ENCODE assay signal across 13 cellular contexts in the genomic region with DNA sequence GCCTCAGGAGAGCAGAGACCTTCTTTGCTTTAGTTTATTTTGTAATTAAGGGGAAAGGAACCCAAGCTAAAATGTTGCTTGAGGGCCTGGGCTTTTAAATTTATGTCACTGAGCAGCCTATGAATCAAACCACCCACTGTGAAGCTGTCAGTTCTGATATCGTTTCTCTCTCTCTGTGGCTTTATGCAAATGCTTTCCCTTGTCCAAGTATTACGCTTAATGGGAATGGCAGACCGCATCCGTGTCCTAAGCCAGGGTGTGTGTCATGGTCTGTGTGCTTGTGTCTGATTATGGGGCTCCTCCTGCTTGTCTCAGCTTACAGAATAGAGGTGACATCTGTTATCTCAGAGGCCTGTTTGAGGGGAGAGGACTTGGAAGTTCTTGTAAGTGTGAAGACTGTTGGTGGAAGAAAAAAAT.
DNase-seq lines count a peak whose midpoint lies in the region; ATAC-seq, FAIRE-seq and TF ChIP-seq lines count a peak whose summit lies in the region.
"Had no signal": no experiment of that assay in that cellular context is flagged by ENCODE, and none has a peak within 500 bp of the region (broad histone marks: within the 10 kb centered on the region; RNA-seq: fewer than 3 reads in every experiment).

No MANE protein-coding gene starts in this region.

- H2AFZ ChIP-seq in mesenchymal stem cell (ENCODE audit: low read depth, low read length) (no peak overlapping the region), OCI-LY7 (ENCODE audit: low read length) (no peak overlapping the region)

- H3K9ac ChIP-seq in BLaER1 treated with 17β-estradiol and CSF1 and Interleukin-3, amounts not matched to agents 10 nM and 100 nM = peak overlapping the region in 1 of 11 experiments; percentile 24; a peak in 1 of 22 replicates
- no peak overlapping the region for H3K9ac ChIP-seq in mesenchymal stem cell (ENCODE audit: low read length)

- POLR2A ChIA-PET in activated CD4-positive, alpha-beta T cell treated with anti-CD3 and anti-CD28 coated beads for 36 hours (lab: Charles Lee) = no interaction called here
- POLR2A ChIA-PET in OCI-LY7 (lab: Charles Lee) = interaction anchor here (0.6 kb wide), 1 partner anchor 48 kb away, joined by 4 read pairs; no protein-coding TSS in a partner anchor

- no peak overlapping the region for H3K4me3 Mint-ChIP-seq in activated CD4-positive, alpha-beta T cell treated with anti-CD3 and anti-CD28 coated beads for 36 hours
- H3K4me3 Mint-ChIP-seq: CD8-positive, alpha-beta memory T cell had no signal

- H2BK12ac ChIP-seq in mesenchymal stem cell (ENCODE audit: low read length in 2 of 2) = no peak overlapping the region

- H3K4me2 ChIP-seq in BLaER1 treated with 17β-estradiol and CSF1 and Interleukin-3, amounts not matched to agents 10 nM and 100 nM = peak overlapping the region in 7 of 11 experiments; percentile 6 to 35 (median 18); a peak in 7 of 22 replicates
- H3K4me2 ChIP-seq in mesenchymal stem cell (ENCODE audit: low read length, poor library complexity, severe bottlenecking) = no peak overlapping the region
- H3K4me2 ChIP-seq in OCI-LY7 (ENCODE audit: low read length) = no peak overlapping the region

- no peak overlapping the region for H3K27ac ChIP-seq in BLaER1 treated with 17β-estradiol and CSF1 and Interleukin-3, amounts not matched to agents 10 nM and 100 nM
- peak overlapping the region; percentile 18 for H3K27ac ChIP-seq in lower lobe of right lung
- H3K27ac ChIP-seq in mesenchymal stem cell (ENCODE audit: low read length, poor library complexity, severe bottlenecking) = no peak overlapping the region
- no peak overlapping the region for H3K27ac ChIP-seq in OCI-LY7 (ENCODE audit: low read depth, low read length, poor library complexity, severe bottlenecking)

- no peak for FAIRE-seq in GM12891 (lab: Jason Lieb, UNC)

- H3K9me3 ChIP-seq in BLaER1 treated with 17β-estradiol and CSF1 and Interleukin-3, amounts not matched to agents 10 nM and 100 nM (replicated peaks in 1 of 11) = no peaks in the 10 kb centered on the region
- no peaks in the 10 kb centered on the region for H3K9me3 ChIP-seq in lower lobe of right lung
- H3K9me3 ChIP-seq in mesenchymal stem cell (ENCODE audit: control insufficient read depth, low read length) = no peaks in the 10 kb centered on the region
- no peaks in the 10 kb centered on the region for H3K9me3 ChIP-seq in OCI-LY7 (ENCODE audit: low read length)

- no peak overlapping the region for H4K91ac ChIP-seq in mesenchymal stem cell (ENCODE audit: low read length)

- no peak overlapping the region for H3K4me3 ChIP-seq in BLaER1 treated with 17β-estradiol and CSF1 and Interleukin-3, amounts not matched to agents 10 nM and 100 nM
- H3K4me3 ChIP-seq in astrocyte of the cerebellum (ENCODE audit: low read depth, low read length) (no peak overlapping the region), lower lobe of right lung (no peak overlapping the region), mesenchymal stem cell (ENCODE audit: insufficient read depth in 1 of 2, low read depth in 1 of 2, low read length in 2 of 2) (no peak overlapping the region), OCI-LY7 (ENCODE audit: low read depth, low read length, poor library complexity, severe bottlenecking) (no peak overlapping the region)

- H3K4me1 Mint-ChIP-seq in activated CD4-positive, alpha-beta T cell treated with anti-CD3 and anti-CD28 coated beads for 36 hours = no peaks in the 10 kb centered on the region
- H3K4me1 Mint-ChIP-seq: CD8-positive, alpha-beta memory T cell; naive B cell had no signal

- H3K79me1 ChIP-seq in mesenchymal stem cell (replicated peaks; ENCODE audit: low read length, poor library complexity, severe bottlenecking) = no peaks in the 10 kb centered on the region

- TF ChIP-seq CTCF in astrocyte of the cerebellum (IDR thresholded peaks at IDR 0.05; ENCODE audit: low read depth, low read length, missing control alignments) = no peak
- no peak for TF ChIP-seq CTCF in lower lobe of right lung (IDR thresholded peaks at IDR 0.05)
- no peak for TF ChIP-seq CTCF in OCI-LY7 (conservative IDR thresholded peaks at IDR 0.05; ENCODE audit: low read length)

- H2BK5ac ChIP-seq in mesenchymal stem cell (ENCODE audit: low read depth, low read length, poor library complexity, severe bottlenecking) = no peak overlapping the region

- BruUV-seq in OCI-LY7 (replicated peaks; lab: Mats Ljungman, UMichigan) = no TSS peak

- CTCF ChIA-PET in activated CD4-positive, alpha-beta T cell treated with anti-CD3 and anti-CD28 coated beads for 36 hours (lab: Charles Lee) = interaction anchor here (0.8 kb wide), 1 partner anchor 23 kb away, joined by 3 read pairs; no protein-coding TSS in a partner anchor
- CTCF ChIA-PET in OCI-LY7 (lab: Charles Lee; ENCODE audit: unreplicated experiment) = interaction anchor here (0.6 kb wide), 1 partner anchor 46 kb away, joined by 3 read pairs; no protein-coding TSS in a partner anchor

- in situ Hi-C loops in astrocyte of the cerebellum (cut with HindIII; ENCODE audit: low sequenced_read_pairs) = no loop called here

- H3K27me3 ChIP-seq in BLaER1 treated with 17β-estradiol and CSF1 and Interleukin-3, amounts not matched to agents 10 nM and 100 nM = no peaks in the 10 kb centered on the region
- H3K27me3 ChIP-seq in lower lobe of right lung (ENCODE audit: low read depth) (no peaks in the 10 kb centered on the region), mesenchymal stem cell (ENCODE audit: control insufficient read depth in 1 of 2, insufficient read depth in 1 of 2, low read length in 2 of 2) (peaks cover 0 to 48% of the 10 kb centered on the region in 2 experiments)

- intact Hi-C loops in lower lobe of right lung (cut with DNase I) (no loop called here), OCI-LY7 (cut with micrococcal nuclease; ENCODE audit: unreplicated experiment) (no loop called here)
- intact Hi-C loops in activated CD4-positive, alpha-beta T cell treated with anti-CD3 and anti-CD28 coated beads for 36 hours (cut with DNase I, micrococcal nuclease) = no loop called here

- no peak overlapping the region for H2AK5ac ChIP-seq in mesenchymal stem cell (ENCODE audit: low read length, severe bottlenecking)

- H3K9me3 Mint-ChIP-seq in activated CD4-positive, alpha-beta T cell treated with anti-CD3 and anti-CD28 coated beads for 36 hours (ENCODE audit: low read depth) = no peaks in the 10 kb centered on the region
- H3K9me3 Mint-ChIP-seq: CD8-positive, alpha-beta memory T cell had no signal

- H3K18ac ChIP-seq in mesenchymal stem cell (ENCODE audit: low read depth in 1 of 2, low read length in 2 of 2) = no peak overlapping the region

- H3K23ac ChIP-seq in mesenchymal stem cell (ENCODE audit: low read length in 2 of 2) = no peak overlapping the region

- WGBS in mesenchymal stem cell = 68% methylated on average over 4 of the region's 4 CpGs

- no peak overlapping the region for H3K14ac ChIP-seq in mesenchymal stem cell (ENCODE audit: low read length in 2 of 2)

- H4K20me1 ChIP-seq in BLaER1 treated with 17β-estradiol and CSF1 and Interleukin-3, amounts not matched to agents 10 nM and 100 nM = peaks cover 0 to 11% (median 0%) of the 10 kb centered on the region in 11 experiments; a peak in 1 of 22 replicates
- H4K20me1 ChIP-seq in OCI-LY7 (ENCODE audit: insufficient read depth, low read length) = no peaks in the 10 kb centered on the region

- no peak for ATAC-seq in lower lobe of right lung
- ATAC-seq in activated CD4-positive, alpha-beta T cell treated with anti-CD3 and anti-CD28 coated beads for 36 hours = no peak

- peaks cover 7 to 29% (median 24%) of the 10 kb centered on the region in 10 experiments; a peak in 16 of 20 replicates for H3K4me1 ChIP-seq in BLaER1 treated with 17β-estradiol and CSF1 and Interleukin-3, amounts not matched to agents 10 nM and 100 nM
- H3K4me1 ChIP-seq in lower lobe of right lung = peaks cover 8% of the 10 kb centered on the region
- H3K4me1 ChIP-seq in mesenchymal stem cell (ENCODE audit: control insufficient read depth, insufficient read depth, low read depth, low read length) = no peaks in the 10 kb centered on the region
- H3K4me1 ChIP-seq in OCI-LY7 (ENCODE audit: insufficient read depth, low read length, poor library complexity, severe bottlenecking) = no peaks in the 10 kb centered on the region

- no peak overlapping the region for H3K4ac ChIP-seq in mesenchymal stem cell (ENCODE audit: low read depth in 1 of 2, low read length in 2 of 2)

- no peaks in the 10 kb centered on the region for H3K79me2 ChIP-seq in OCI-LY7 (ENCODE audit: insufficient read depth, low read depth, low read length)

- H3K9me2 ChIP-seq in OCI-LY7 (ENCODE audit: insufficient read depth, low read length) = no peaks in the 10 kb centered on the region

- peak; percentile 38 for DNase-seq in NCI-H146 treated with DMSO at 0.1 percent for 48 hours (lab: John Stamatoyannopoulos, UW; ENCODE audit: unreplicated experiment)
- peak; percentile 74 for DNase-seq in astrocyte of the cerebellum (ENCODE audit: low read depth)
- no peak for DNase-seq in lower lobe of right lung
- DNase-seq in mesenchymal stem cell = no peak
- no peak for DNase-seq in GM12891 (ENCODE audit: insufficient read length, low spot score)
- DNase-seq in activated CD4-positive, alpha-beta T cell treated with anti-CD3 and anti-CD28 coated beads for 36 hours = no peak
- no peak for DNase-seq in OCI-LY7 (ENCODE audit: low spot score)
- DNase-seq: activated naive CD4-positive, alpha-beta T cell treated with Interleukin-2 at 50 U/mL for 16 hours; CD8-positive, alpha-beta memory T cell; naive B cell; NCI-H1694; stimulated activated CD4-positive, alpha-beta T cell treated with anti-CD3 and anti-CD28 coated beads, Interleukin-1b, Interleukin-23, amount 100 ng/mL, for 48 hours had no signal

- no peak for TF ChIP-seq POLR2A in GM12891 (IDR thresholded peaks at IDR 0.05; ENCODE audit: low read depth, low read length)

- H3K36me3 Mint-ChIP-seq in activated CD4-positive, alpha-beta T cell treated with anti-CD3 and anti-CD28 coated beads for 36 hours (ENCODE audit: low read depth) = no peaks in the 10 kb centered on the region
- H3K36me3 Mint-ChIP-seq: CD8-positive, alpha-beta memory T cell; naive B cell had no signal

- H2BK15ac ChIP-seq in mesenchymal stem cell (ENCODE audit: low read depth, poor library complexity, severe bottlenecking) = no peak overlapping the region

- H3K27ac Mint-ChIP-seq in activated CD4-positive, alpha-beta T cell treated with anti-CD3 and anti-CD28 coated beads for 36 hours = no peak overlapping the region
- H3K27ac Mint-ChIP-seq: CD8-positive, alpha-beta memory T cell; naive B cell had no signal

- H2BK120ac ChIP-seq in mesenchymal stem cell (ENCODE audit: low read depth, low read length) = no peak overlapping the region

- H3K36me3 ChIP-seq in BLaER1 treated with 17β-estradiol and CSF1 and Interleukin-3, amounts not matched to agents 10 nM and 100 nM = no peaks in the 10 kb centered on the region
- H3K36me3 ChIP-seq in lower lobe of right lung (no peaks in the 10 kb centered on the region), mesenchymal stem cell (ENCODE audit: control insufficient read depth in 1 of 2, insufficient read depth in 2 of 2, low read depth in 1 of 2, low read length in 2 of 2) (no peaks in the 10 kb centered on the region), OCI-LY7 (ENCODE audit: insufficient read depth, low read length) (no peaks in the 10 kb centered on the region)

- peaks cover 2% of the 10 kb centered on the region for H3K27me3 Mint-ChIP-seq in activated CD4-positive, alpha-beta T cell treated with anti-CD3 and anti-CD28 coated beads for 36 hours

- H4K8ac ChIP-seq in mesenchymal stem cell (ENCODE audit: low read length) = no peak overlapping the region

Comparison
In these comparisons a context has a peak if more than half of its experiments do, and no peak if none do; other contexts are left out.
1. H3K4me2 ChIP-seq: peak in BLaER1 treated with 17β-estradiol and CSF1 and Interleukin-3, amounts not matched to agents 10 nM and 100 nM (7 of 11); none in mesenchymal stem cell (single experiment) and OCI-LY7 (single experiment).
2. DNase-seq: peak in NCI-H146 treated with DMSO at 0.1 percent for 48 hours (single experiment) and astrocyte of the cerebellum (single experiment); none in lower lobe of right lung (single experiment), mesenchymal stem cell (single experiment), GM12891 (single experiment), activated CD4-positive, alpha-beta T cell treated with anti-CD3 and anti-CD28 coated beads for 36 hours (single experiment) and OCI-LY7 (single experiment).